1 cellular context compared by ENCODE assay signal in the genomic region with DNA sequence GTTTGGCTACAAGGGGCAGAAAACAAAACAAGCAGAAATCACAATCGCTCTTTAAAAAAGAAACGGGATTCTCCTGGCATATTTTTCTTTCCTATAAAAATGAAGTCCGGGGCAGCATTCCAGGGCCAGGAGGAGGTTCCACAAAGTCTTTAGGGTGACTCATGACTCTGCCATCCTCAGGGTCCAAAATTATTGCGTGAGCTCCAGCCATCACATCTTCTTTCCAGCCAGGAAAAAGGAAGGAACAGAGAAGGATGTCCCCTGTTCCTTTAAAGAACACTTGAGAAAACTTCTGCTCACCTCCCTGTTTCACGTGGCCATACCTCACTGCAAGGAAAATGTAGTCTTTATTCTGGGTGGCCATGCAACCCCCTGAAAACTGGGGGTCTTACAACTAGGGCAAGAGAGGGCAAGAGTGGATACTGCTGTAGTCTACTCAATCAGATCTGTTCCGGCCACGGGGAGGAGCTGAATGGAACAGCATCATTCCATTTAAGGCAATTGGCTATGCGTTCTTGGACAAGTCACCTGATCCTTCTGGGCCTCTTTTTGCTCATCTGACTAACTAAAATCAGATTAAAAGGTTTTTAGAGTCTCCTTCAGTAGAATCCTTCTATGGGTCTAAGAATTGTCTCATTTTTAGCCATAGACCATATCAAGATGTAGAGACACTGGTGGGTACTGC.
TF ChIP-seq lines count a peak whose summit lies in the region.

No MANE protein-coding gene starts in this region.

TF ChIP-seq in HCT116, 20 proteins besides CTCF, POLR2A, EP300 and RAD21 (continued from another document):
- TF ChIP-seq, protein P1, sequence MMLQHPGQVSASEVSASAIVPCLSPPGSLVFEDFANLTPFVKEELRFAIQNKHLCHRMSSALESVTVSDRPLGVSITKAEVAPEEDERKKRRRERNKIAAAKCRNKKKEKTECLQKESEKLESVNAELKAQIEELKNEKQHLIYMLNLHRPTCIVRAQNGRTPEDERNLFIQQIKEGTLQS (IDR thresholded peaks at IDR 0.05) = no peak
- TF ChIP-seq ELF1 (IDR thresholded peaks at IDR 0.05; ENCODE audit: borderline replicate concordance, low read depth) (no peak), EZH2phosphoT487 (IDR thresholded peaks at IDR 0.05; ENCODE audit: borderline replicate concordance) (no peak), TCF7L2 (IDR thresholded peaks at IDR 0.05; ENCODE audit: borderline replicate concordance, extremely low read depth, insufficient read depth, insufficient read length) (no peak), JUND (IDR thresholded peaks at IDR 0.05) (no peak), CBX3 (IDR thresholded peaks at IDR 0.05; ENCODE audit: low read depth) (no peak), EZH2 (IDR thresholded peaks at IDR 0.05) (no peak)
- TF ChIP-seq, protein P2, sequence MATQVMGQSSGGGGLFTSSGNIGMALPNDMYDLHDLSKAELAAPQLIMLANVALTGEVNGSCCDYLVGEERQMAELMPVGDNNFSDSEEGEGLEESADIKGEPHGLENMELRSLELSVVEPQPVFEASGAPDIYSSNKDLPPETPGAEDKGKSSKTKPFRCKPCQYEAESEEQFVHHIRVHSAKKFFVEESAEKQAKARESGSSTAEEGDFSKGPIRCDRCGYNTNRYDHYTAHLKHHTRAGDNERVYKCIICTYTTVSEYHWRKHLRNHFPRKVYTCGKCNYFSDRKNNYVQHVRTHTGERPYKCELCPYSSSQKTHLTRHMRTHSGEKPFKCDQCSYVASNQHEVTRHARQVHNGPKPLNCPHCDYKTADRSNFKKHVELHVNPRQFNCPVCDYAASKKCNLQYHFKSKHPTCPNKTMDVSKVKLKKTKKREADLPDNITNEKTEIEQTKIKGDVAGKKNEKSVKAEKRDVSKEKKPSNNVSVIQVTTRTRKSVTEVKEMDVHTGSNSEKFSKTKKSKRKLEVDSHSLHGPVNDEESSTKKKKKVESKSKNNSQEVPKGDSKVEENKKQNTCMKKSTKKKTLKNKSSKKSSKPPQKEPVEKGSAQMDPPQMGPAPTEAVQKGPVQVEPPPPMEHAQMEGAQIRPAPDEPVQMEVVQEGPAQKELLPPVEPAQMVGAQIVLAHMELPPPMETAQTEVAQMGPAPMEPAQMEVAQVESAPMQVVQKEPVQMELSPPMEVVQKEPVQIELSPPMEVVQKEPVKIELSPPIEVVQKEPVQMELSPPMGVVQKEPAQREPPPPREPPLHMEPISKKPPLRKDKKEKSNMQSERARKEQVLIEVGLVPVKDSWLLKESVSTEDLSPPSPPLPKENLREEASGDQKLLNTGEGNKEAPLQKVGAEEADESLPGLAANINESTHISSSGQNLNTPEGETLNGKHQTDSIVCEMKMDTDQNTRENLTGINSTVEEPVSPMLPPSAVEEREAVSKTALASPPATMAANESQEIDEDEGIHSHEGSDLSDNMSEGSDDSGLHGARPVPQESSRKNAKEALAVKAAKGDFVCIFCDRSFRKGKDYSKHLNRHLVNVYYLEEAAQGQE (IDR thresholded peaks at IDR 0.05; ENCODE audit: low read depth) = no peak
- TF ChIP-seq, protein P3, sequence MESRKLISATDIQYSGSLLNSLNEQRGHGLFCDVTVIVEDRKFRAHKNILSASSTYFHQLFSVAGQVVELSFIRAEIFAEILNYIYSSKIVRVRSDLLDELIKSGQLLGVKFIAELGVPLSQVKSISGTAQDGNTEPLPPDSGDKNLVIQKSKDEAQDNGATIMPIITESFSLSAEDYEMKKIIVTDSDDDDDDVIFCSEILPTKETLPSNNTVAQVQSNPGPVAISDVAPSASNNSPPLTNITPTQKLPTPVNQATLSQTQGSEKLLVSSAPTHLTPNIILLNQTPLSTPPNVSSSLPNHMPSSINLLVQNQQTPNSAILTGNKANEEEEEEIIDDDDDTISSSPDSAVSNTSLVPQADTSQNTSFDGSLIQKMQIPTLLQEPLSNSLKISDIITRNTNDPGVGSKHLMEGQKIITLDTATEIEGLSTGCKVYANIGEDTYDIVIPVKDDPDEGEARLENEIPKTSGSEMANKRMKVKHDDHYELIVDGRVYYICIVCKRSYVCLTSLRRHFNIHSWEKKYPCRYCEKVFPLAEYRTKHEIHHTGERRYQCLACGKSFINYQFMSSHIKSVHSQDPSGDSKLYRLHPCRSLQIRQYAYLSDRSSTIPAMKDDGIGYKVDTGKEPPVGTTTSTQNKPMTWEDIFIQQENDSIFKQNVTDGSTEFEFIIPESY (IDR thresholded peaks at IDR 0.05; ENCODE audit: extremely low read depth, insufficient replicate concordance, low read length) = no peak
TF ChIP-seq in HCT116: peak in this region for 0.
